10 cellular contexts compared by ENCODE assay signal in genomic region chr1:41622859-41623732, GRCh38.
DNase-seq lines count a peak whose midpoint lies in the region; ATAC-seq and TF ChIP-seq lines count a peak whose summit lies in the region.
"Had no signal": no experiment of that assay in that cellular context is flagged by ENCODE, and none has a peak within 500 bp of the region (broad histone marks: within the 10 kb centered on the region; RNA-seq: fewer than 3 reads in every experiment).

No MANE protein-coding gene starts in this region.

- CTCF ChIA-PET in activated CD8-positive, alpha-beta memory T cell treated with anti-CD3 and anti-CD28 coated beads, Interleukin-2, amount 10 ng/mL, durations not matched to agents 7 days and 5 days (lab: Charles Lee): no interaction called here

- H3K4me1 ChIP-seq in SJSA1 (replicated peaks): peaks cover 60% of the 10 kb centered on the region
- H3K4me1 ChIP-seq in ovary (ENCODE audit: insufficient read depth): no peaks in the 10 kb centered on the region

- peak overlapping the region; percentile 38 for H3K27ac ChIP-seq in SJSA1
- no peak overlapping the region for H3K27ac ChIP-seq in ovary

- H3K36me3 Mint-ChIP-seq in activated CD8-positive, alpha-beta memory T cell treated with anti-CD3 and anti-CD28 coated beads, Interleukin-2, amount 10 ng/mL, durations not matched to agents 7 days and 5 days: peaks cover 2% of the 10 kb centered on the region

- H3K36me3 ChIP-seq in SJSA1 (peaks cover 3% of the 10 kb centered on the region; the same call in 1 of the 2 replicates), ovary (no peaks in the 10 kb centered on the region)

- H3K4me3 ChIP-seq in SJSA1 (no peak overlapping the region), ovary (no peak overlapping the region)

- no peak for TF ChIP-seq CTCF in ovary (IDR thresholded peaks at IDR 0.05)

- H3K27ac Mint-ChIP-seq in activated CD8-positive, alpha-beta memory T cell treated with anti-CD3 and anti-CD28 coated beads, Interleukin-2, amount 10 ng/mL, durations not matched to agents 7 days and 5 days: peak overlapping the region; percentile 41
- H3K27ac Mint-ChIP-seq in stimulated activated naive CD8-positive, alpha-beta T cell treated with anti-CD3 and anti-CD28 coated beads, Interleukin-15, amount 100 ng/mL, for 72 hours: peak overlapping the region in 1 of 2 donors; percentile 47

- no peak overlapping the region for H3K4me3 Mint-ChIP-seq in activated CD8-positive, alpha-beta memory T cell treated with anti-CD3 and anti-CD28 coated beads, Interleukin-2, amount 10 ng/mL, durations not matched to agents 7 days and 5 days
- H3K4me3 Mint-ChIP-seq in stimulated activated naive CD8-positive, alpha-beta T cell treated with anti-CD3 and anti-CD28 coated beads, Interleukin-15, amount 100 ng/mL, for 72 hours: peak overlapping the region in 1 of 2 donors; percentile 48

- H3K9me3 ChIP-seq in SJSA1 (replicated peaks) (no peaks in the 10 kb centered on the region), ovary (no peaks in the 10 kb centered on the region)

- H3K27me3 Mint-ChIP-seq in activated CD8-positive, alpha-beta memory T cell treated with anti-CD3 and anti-CD28 coated beads, Interleukin-2, amount 10 ng/mL, durations not matched to agents 7 days and 5 days: no peaks in the 10 kb centered on the region
- no peaks in the 10 kb centered on the region for H3K27me3 Mint-ChIP-seq in stimulated activated naive CD8-positive, alpha-beta T cell treated with anti-CD3 and anti-CD28 coated beads, Interleukin-15, amount 100 ng/mL, for 72 hours

- no peak for TF ChIP-seq EP300 in ovary (IDR thresholded peaks at IDR 0.05)

- H3K27me3 ChIP-seq in SJSA1 (replicated peaks) (no peaks in the 10 kb centered on the region), ovary (no peaks in the 10 kb centered on the region)

- no peak for TF ChIP-seq POLR2A in ovary (IDR thresholded peaks at IDR 0.05)

- H3K9me3 Mint-ChIP-seq in activated CD8-positive, alpha-beta memory T cell treated with anti-CD3 and anti-CD28 coated beads, Interleukin-2, amount 10 ng/mL, durations not matched to agents 7 days and 5 days (ENCODE audit: low read depth): no peaks in the 10 kb centered on the region
- H3K9me3 Mint-ChIP-seq in stimulated activated naive CD8-positive, alpha-beta T cell treated with anti-CD3 and anti-CD28 coated beads, Interleukin-15, amount 100 ng/mL, for 72 hours: no peaks in the 10 kb centered on the region

- DNase-seq in activated CD8-positive, alpha-beta memory T cell treated with anti-CD3 and anti-CD28 coated beads, Interleukin-2, amount 10 ng/mL, durations not matched to agents 7 days and 5 days: no peak
- DNase-seq in activated CD8-positive, alpha-beta memory T cell treated with anti-CD3 and anti-CD28 coated beads, Interleukin-2, amount 50 U/mL, for 4 hours: no peak
- DNase-seq in SJSA1 (ENCODE audit: low read depth in 1 of 2, low spot score in 2 of 2): peak in 1 of 2 experiments; percentile 65
- DNase-seq in stimulated activated naive CD8-positive, alpha-beta T cell treated with anti-CD3 and anti-CD28 coated beads, Interleukin-15, amount 100 ng/mL, for 72 hours: peak in 1 of 2 donors; percentile 9
- no peak for DNase-seq in stimulated activated CD4-positive, alpha-beta T cell treated with anti-CD3 and anti-CD28 coated beads, Interleukin-12 subunit alpha, Interleukin-12 subunit beta, amount 100 ng/mL, for 4 hours
- DNase-seq in HT-29 (ENCODE audit: low spot score): no peak
- DNase-seq in ovary: no peak
- DNase-seq: AML-193, T1000 had no signal

- 49 to 66% (median 54%) methylated on average over 8 of the region's 8 CpGs for WGBS in ovary, 3 donors

- H3K4me1 Mint-ChIP-seq in activated CD8-positive, alpha-beta memory T cell treated with anti-CD3 and anti-CD28 coated beads, Interleukin-2, amount 10 ng/mL, durations not matched to agents 7 days and 5 days: peaks cover 35% of the 10 kb centered on the region
- peaks cover 76% of the 10 kb centered on the region for H3K4me1 Mint-ChIP-seq in stimulated activated naive CD8-positive, alpha-beta T cell treated with anti-CD3 and anti-CD28 coated beads, Interleukin-15, amount 100 ng/mL, for 72 hours

- no peak for ATAC-seq in activated CD8-positive, alpha-beta memory T cell treated with anti-CD3 and anti-CD28 coated beads, Interleukin-2, amount 10 ng/mL, durations not matched to agents 7 days and 5 days
- peak; percentile 75 for ATAC-seq in HG02885 (IDR thresholded peaks at IDR 0.05; ENCODE audit: poor library complexity, unreplicated experiment)
- ATAC-seq in stimulated activated naive CD8-positive, alpha-beta T cell treated with anti-CD3 and anti-CD28 coated beads, Interleukin-15, amount 100 ng/mL, for 72 hours: peak; percentile 55

- intact Hi-C loops in ovary (cut with DNase I): no loop called here
